Comparison of ENCODE assay signal across 18 cellular contexts in genomic region chr4:36445485-36445884, GRCh38.
"Had no signal": no experiment of that assay in that cellular context is flagged by ENCODE, and none has a peak within 500 bp of the region (broad histone marks: within the 10 kb centered on the region; RNA-seq: fewer than 3 reads in every experiment).

No MANE protein-coding gene starts in this region.

- H3K9me3 ChIP-seq: body of pancreas, psoas muscle, right lobe of liver, suprapubic skin had no signal

- H3K4me1 Mint-ChIP-seq: neural crest cell had no signal

- H3K9me3 Mint-ChIP-seq: activated CD8-positive, alpha-beta T cell treated with anti-CD3 and anti-CD28 coated beads for 36 hours; activated T-cell treated with anti-CD3 and anti-CD28 coated beads, Interleukin-2, amount 50 U/mL, for 72 hours; neural crest cell had no signal

- H3K27ac ChIP-seq: body of pancreas, psoas muscle, right lobe of liver, suprapubic skin had no signal

- H3K27me3 ChIP-seq: body of pancreas, right lobe of liver, suprapubic skin had no signal

- H3K4me3 ChIP-seq: body of pancreas, psoas muscle, right lobe of liver, suprapubic skin had no signal

- DNase-seq: activated CD4-positive, alpha-beta T cell treated with anti-CD3 and anti-CD28 coated beads for 4 hours; activated CD8-positive, alpha-beta memory T cell treated with anti-CD3 and anti-CD28 coated beads, Interleukin-2, amount 50 U/mL, for 4 hours; activated CD8-positive, alpha-beta T cell treated with anti-CD3 and anti-CD28 coated beads for 36 hours; activated gamma-delta T cell; activated T-cell treated with anti-CD3 and anti-CD28 coated beads, Interleukin-2, amount 50 U/mL, for 72 hours; amygdala; body of pancreas; caudate nucleus; hippocampal formation; psoas muscle; right lobe of liver; stimulated activated naive CD8-positive, alpha-beta T cell treated with anti-CD3 and anti-CD28 coated beads, Interleukin-15, Interleukin-2, amounts not matched to agents 100 U/mL and 50 U/mL, for 24 hours; T-helper 9 cell; trophoblast cell had no signal

- H3K36me3 Mint-ChIP-seq: activated naive CD8-positive, alpha-beta T cell had no signal

- H3K4me3 Mint-ChIP-seq: activated CD8-positive, alpha-beta T cell treated with anti-CD3 and anti-CD28 coated beads for 36 hours; activated naive CD8-positive, alpha-beta T cell; activated T-cell treated with anti-CD3 and anti-CD28 coated beads, Interleukin-2, amount 50 U/mL, for 72 hours; neural crest cell had no signal

- H3K4me1 ChIP-seq: body of pancreas, psoas muscle, right lobe of liver, suprapubic skin had no signal

- H3K36me3 ChIP-seq: right lobe of liver, suprapubic skin had no signal

- ATAC-seq: activated CD8-positive, alpha-beta T cell treated with anti-CD3 and anti-CD28 coated beads for 36 hours; activated T-cell treated with anti-CD3 and anti-CD28 coated beads, Interleukin-2, amount 50 U/mL, for 72 hours; body of pancreas; left lobe of liver; psoas muscle; right lobe of liver; stimulated activated naive CD8-positive, alpha-beta T cell treated with anti-CD3 and anti-CD28 coated beads, Interleukin-15, Interleukin-2, amounts not matched to agents 100 U/mL and 50 U/mL, for 24 hours had no signal

- H3K27ac Mint-ChIP-seq: activated CD8-positive, alpha-beta T cell treated with anti-CD3 and anti-CD28 coated beads for 36 hours; activated naive CD8-positive, alpha-beta T cell; activated T-cell treated with anti-CD3 and anti-CD28 coated beads, Interleukin-2, amount 50 U/mL, for 72 hours had no signal
